ENCODE assay signal across 6 cellular contexts in genomic region chr16:1244281-1244850, GRCh38. TPM values are rescaled to one million over a fixed set of nuclear protein-coding genes. Genes with fewer than 3 reads are reported as not detected.
"Had no signal": no experiment of that assay in that cellular context is flagged by ENCODE, and none has a peak within 500 bp of the region (broad histone marks: within the 10 kb centered on the region; RNA-seq: fewer than 3 reads in every experiment).

No MANE protein-coding gene starts in this region.

RNA-seq across cellular contexts. Expression of gene TPSAB1, which starts 3.9 kb away (rescaled TPM):
- total RNA-seq: HepG2, HT1080, IMR-90, M059J, SJSA1 had no signal
- polyA plus RNA-seq: IMR-90, SK-N-SH had no signal

RNA-seq across cellular contexts. Expression of gene TPSD1, which starts 11.5 kb away (rescaled TPM):
- total RNA-seq: HepG2, HT1080, IMR-90, M059J, SJSA1 had no signal
- polyA plus RNA-seq: HepG2, IMR-90, SK-N-SH had no signal

RNA-seq across cellular contexts. Expression of gene TPSB2, which starts 14.4 kb away (rescaled TPM):
- total RNA-seq: HepG2, HT1080, IMR-90, M059J, SJSA1 had no signal
- polyA plus RNA-seq: HepG2, IMR-90, SK-N-SH had no signal

RNA-seq across cellular contexts. Expression of gene TPSG1, which starts 19.3 kb away (rescaled TPM):
- total RNA-seq: HepG2, HT1080, IMR-90, M059J, SJSA1 had no signal
- polyA plus RNA-seq: HepG2, IMR-90, SK-N-SH had no signal
